ENCODE assay signal across 34 cellular contexts in genomic region chr6:26149240-26149639, GRCh38.
"Had no signal": no experiment of that assay in that cellular context is flagged by ENCODE, and none has a peak within 500 bp of the region (broad histone marks: within the 10 kb centered on the region; RNA-seq: fewer than 3 reads in every experiment).

No MANE protein-coding gene starts in this region.

- DNase-seq: activated B cell treated with CpG ODN at 0.5 μM for 24 hours; activated CD4-positive, alpha-beta T cell treated with anti-CD3 and anti-CD28 coated beads for 48 hours; activated CD4-positive, alpha-beta T cell treated with anti-CD3 and anti-CD28 coated beads, Interleukin-2, amount 50 U/mL, for 1 hour; activated CD4-positive, alpha-beta T cell treated with anti-CD3 and anti-CD28 coated beads, Interleukin-2, amount 50 U/mL, for 48 hours; activated CD8-positive, alpha-beta memory T cell treated with anti-CD3 and anti-CD28 coated beads for 24 hours; activated CD8-positive, alpha-beta T cell treated with anti-CD3 and anti-CD28 coated beads for 36 hours; activated effector memory CD4-positive, alpha-beta T cell treated with Interleukin-2 at 50 U/mL for 16 hours; activated gamma-delta T cell treated with Interleukin-2 at 50 U/mL for 16 hours; activated naive CD4-positive, alpha-beta T cell treated with anti-CD3 and anti-CD28 coated beads, Interleukin-2, amount 50 U/mL, for 16 hours; activated naive CD4-positive, alpha-beta T cell treated with Interleukin-2 at 50 U/mL for 16 hours; activated T-cell treated with anti-CD3 and anti-CD28 coated beads, Interleukin-2, amount 50 U/mL, for 4 hours; amniotic stem cell; anterior cingulate cortex; brain microvascular endothelial cell; cortex of kidney; effector CD8-positive, alpha-beta T cell; esophagus squamous epithelium; foreskin melanocyte; heart right ventricle; T-helper 17 cell; T1000; WERI-Rb-1 had no signal

- H3K4me3 ChIP-seq: esophagus squamous epithelium, gastroesophageal sphincter, heart right ventricle had no signal

- H3K9me3 Mint-ChIP-seq: activated B cell treated with CpG ODN at 0.5 μM for 24 hours; activated CD8-positive, alpha-beta T cell treated with anti-CD3 and anti-CD28 coated beads for 36 hours; activated T-cell treated with anti-CD3 and anti-CD28 coated beads, Interleukin-2, amount 50 U/mL, for 4 hours; activated T-helper 17 cell treated with anti-CD3 and anti-CD28 coated beads, Interleukin-2, amount 50 U/mL, for 72 hours; central memory CD8-positive, alpha-beta T cell; T-helper 2 cell treated with Interferon-gamma antibody and Interleukin-4, amounts not matched to agents 5 μg/mL and 100 μg/mL, for 36 hours had no signal

- H3K4me3 Mint-ChIP-seq: activated B cell treated with CpG ODN at 0.5 μM for 24 hours; activated CD8-positive, alpha-beta T cell treated with anti-CD3 and anti-CD28 coated beads for 36 hours; activated naive CD8-positive, alpha-beta T cell; activated T-cell treated with anti-CD3 and anti-CD28 coated beads, Interleukin-2, amount 50 U/mL, for 4 hours; activated T-helper 17 cell treated with anti-CD3 and anti-CD28 coated beads, Interleukin-2, amount 50 U/mL, for 72 hours; central memory CD8-positive, alpha-beta T cell; T-helper 17 cell; T-helper 2 cell treated with Interferon-gamma antibody and Interleukin-4, amounts not matched to agents 5 μg/mL and 100 μg/mL, for 36 hours had no signal

- H3K27me3 Mint-ChIP-seq: activated B cell treated with CpG ODN at 0.5 μM for 24 hours; activated CD8-positive, alpha-beta T cell treated with anti-CD3 and anti-CD28 coated beads for 36 hours; activated naive CD8-positive, alpha-beta T cell; activated T-helper 17 cell treated with anti-CD3 and anti-CD28 coated beads, Interleukin-2, amount 50 U/mL, for 72 hours; central memory CD8-positive, alpha-beta T cell; T-helper 17 cell had no signal

- H3K27ac ChIP-seq: brain microvascular endothelial cell, epithelial cell of prostate, esophagus squamous epithelium, gastroesophageal sphincter, heart right ventricle, WERI-Rb-1 had no signal

- H3K27me3 ChIP-seq: brain microvascular endothelial cell, esophagus squamous epithelium, gastroesophageal sphincter, heart right ventricle had no signal

- H3K4me1 ChIP-seq: gastroesophageal sphincter, heart right ventricle had no signal

- H3K4me1 Mint-ChIP-seq: activated B cell treated with CpG ODN at 0.5 μM for 24 hours; activated T-helper 17 cell treated with anti-CD3 and anti-CD28 coated beads, Interleukin-2, amount 50 U/mL, for 72 hours; central memory CD8-positive, alpha-beta T cell had no signal

- ATAC-seq: activated CD4-positive, CD25-positive, alpha-beta regulatory T cell treated with anti-CD3 and anti-CD28 coated beads, Interleukin-2, amount 50 U/mL, for 24 hours; activated CD8-positive, alpha-beta T cell treated with anti-CD3 and anti-CD28 coated beads for 36 hours; activated T-cell treated with anti-CD3 and anti-CD28 coated beads, Interleukin-2, amount 50 U/mL, for 4 hours; activated T-helper 17 cell treated with anti-CD3 and anti-CD28 coated beads, Interleukin-2, amount 50 U/mL, for 72 hours; gastroesophageal sphincter; heart right ventricle; T-helper 17 cell had no signal

- H3K36me3 Mint-ChIP-seq: activated naive CD8-positive, alpha-beta T cell had no signal

- H3K36me3 ChIP-seq: brain microvascular endothelial cell, esophagus squamous epithelium, gastroesophageal sphincter, heart right ventricle, WERI-Rb-1 had no signal

- FAIRE-seq: astrocyte, bronchial epithelial cell, colon, endometrium, endothelial cell of umbilical vein had no signal

- H3K9me3 ChIP-seq: esophagus squamous epithelium, gastroesophageal sphincter, heart right ventricle had no signal

- H3K27ac Mint-ChIP-seq: activated B cell treated with CpG ODN at 0.5 μM for 24 hours; activated CD8-positive, alpha-beta T cell treated with anti-CD3 and anti-CD28 coated beads for 36 hours; activated naive CD8-positive, alpha-beta T cell; activated T-helper 17 cell treated with anti-CD3 and anti-CD28 coated beads, Interleukin-2, amount 50 U/mL, for 72 hours; T-helper 17 cell; T-helper 2 cell treated with Interferon-gamma antibody and Interleukin-4, amounts not matched to agents 5 μg/mL and 100 μg/mL, for 36 hours had no signal
